Comparison of ENCODE assay signal across 19 cellular contexts in genomic region chr7:146321301-146321700, GRCh38.
"Had no signal": no experiment of that assay in that cellular context is flagged by ENCODE, and none has a peak within 500 bp of the region (broad histone marks: within the 10 kb centered on the region; RNA-seq: fewer than 3 reads in every experiment).

No MANE protein-coding gene starts in this region.

- H3K36me3 ChIP-seq: neutrophil, ovary, prostate gland, upper lobe of right lung had no signal

- H3K9me3 ChIP-seq: neutrophil, ovary, prostate gland, upper lobe of right lung had no signal

- H3K4me1 ChIP-seq: prostate gland, upper lobe of right lung had no signal

- H3K27me3 ChIP-seq: neutrophil, ovary, upper lobe of right lung had no signal

- DNase-seq: activated CD4-positive, alpha-beta T cell treated with anti-CD3 and anti-CD28 coated beads for 4 hours; activated CD4-positive, alpha-beta T cell treated with anti-CD3 and anti-CD28 coated beads, Interleukin-2, amount 50 U/mL, for 48 hours; activated CD4-positive, CD25-positive, alpha-beta regulatory T cell; activated CD8-positive, alpha-beta memory T cell treated with anti-CD3 and anti-CD28 coated beads, Interleukin-2, amount 50 U/mL, for 48 hours; activated naive CD4-positive, alpha-beta T cell treated with Interleukin-2 at 50 U/mL for 16 hours; activated naive CD8-positive, alpha-beta T cell treated with anti-CD3 and anti-CD28 coated beads for 36 hours; activated T-cell treated with anti-CD3 and anti-CD28 coated beads, Interleukin-2, amount 50 U/mL, for 4 hours; effector memory CD4-positive, alpha-beta T cell; head of caudate nucleus; hypothalamus; left cardiac atrium; midbrain; natural killer cell; ovary; stimulated activated CD4-positive, alpha-beta T cell treated with anti-CD3 and anti-CD28 coated beads, Interleukin-4, amount 100 ng/mL, for 24 hours; stimulated activated naive CD4-positive, alpha-beta T cell treated with Interleukin-2 at 50 U/mL for 16 hours; upper lobe of right lung had no signal

- H3K4me3 ChIP-seq: ovary, prostate gland, upper lobe of right lung had no signal

- H3K27ac ChIP-seq: neutrophil, ovary, prostate gland, upper lobe of right lung had no signal
